ENCODE assay signal across 8 cellular contexts in the genomic region with DNA sequence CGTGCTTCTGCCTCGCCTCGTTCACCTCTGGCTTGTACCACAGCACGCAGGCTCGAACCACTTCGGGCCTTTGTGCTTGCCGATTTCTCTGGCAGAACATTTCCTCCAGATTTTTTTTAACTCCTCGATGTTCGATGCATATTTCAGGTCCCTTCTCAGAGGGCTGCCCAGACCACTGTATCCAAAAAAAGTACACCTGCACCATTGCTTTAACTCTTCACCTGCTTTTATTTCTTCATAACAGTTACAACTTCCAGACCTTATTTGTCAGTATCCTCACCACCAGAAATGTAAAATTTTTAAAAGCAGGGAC.
DNase-seq lines count a peak whose midpoint lies in the region; ATAC-seq and TF ChIP-seq lines count a peak whose summit lies in the region.

No MANE protein-coding gene starts in this region.

- peaks cover 13 to 30% of the 10 kb centered on the region in 2 donors for H3K4me1 ChIP-seq in muscle layer of duodenum (ENCODE audit: control insufficient read depth in 1 of 2, insufficient read depth in 2 of 2, low read length in 2 of 2)

- peak; percentile 1 for ATAC-seq in HG03558 (IDR thresholded peaks at IDR 0.05; ENCODE audit: extremely low read depth, unreplicated experiment)
- ATAC-seq in HG02763 (IDR thresholded peaks at IDR 0.05; ENCODE audit: unreplicated experiment): no peak
- no peak for ATAC-seq in GM19328 (IDR thresholded peaks at IDR 0.05; ENCODE audit: unreplicated experiment)
- ATAC-seq in HG03039 (IDR thresholded peaks at IDR 0.05; ENCODE audit: unreplicated experiment): no peak

- peak overlapping the region; percentile 75 for H3K27ac ChIP-seq in muscle layer of duodenum (ENCODE audit: low read length)

- no peaks in the 10 kb centered on the region for H3K36me3 ChIP-seq in muscle layer of duodenum (ENCODE audit: control insufficient read depth in 1 of 2, insufficient read depth in 2 of 2, low read length in 2 of 2)

- no peak for TF ChIP-seq CTCF in cardiac fibroblast (IDR thresholded peaks at IDR 0.05; ENCODE audit: low read depth, low read length)

- no peaks in the 10 kb centered on the region for H3K27me3 ChIP-seq in muscle layer of duodenum (ENCODE audit: low read depth, low read length)

- H3K9me3 ChIP-seq in muscle layer of duodenum (ENCODE audit: control insufficient read depth in 1 of 2, low read length in 2 of 2): no peaks in the 10 kb centered on the region

- peak overlapping the region; percentile 45 to 94 for H3K4me3 ChIP-seq in cardiac fibroblast (replicated peaks in 1 of 2; ENCODE audit: low read depth in 2 of 2, low read length in 2 of 2)
- peak overlapping the region; percentile 67 to 99 for H3K4me3 ChIP-seq in muscle layer of duodenum (ENCODE audit: low read depth in 1 of 2, low read length in 2 of 2)

- DNase-seq in AG08395 (ENCODE audit: low spot score) (peak; percentile 8), cardiac fibroblast (ENCODE audit: low read depth in 2 of 2) (no peak), COR-L47 (lab: John Stamatoyannopoulos, UW) (no peak)
